In the genomic region with DNA sequence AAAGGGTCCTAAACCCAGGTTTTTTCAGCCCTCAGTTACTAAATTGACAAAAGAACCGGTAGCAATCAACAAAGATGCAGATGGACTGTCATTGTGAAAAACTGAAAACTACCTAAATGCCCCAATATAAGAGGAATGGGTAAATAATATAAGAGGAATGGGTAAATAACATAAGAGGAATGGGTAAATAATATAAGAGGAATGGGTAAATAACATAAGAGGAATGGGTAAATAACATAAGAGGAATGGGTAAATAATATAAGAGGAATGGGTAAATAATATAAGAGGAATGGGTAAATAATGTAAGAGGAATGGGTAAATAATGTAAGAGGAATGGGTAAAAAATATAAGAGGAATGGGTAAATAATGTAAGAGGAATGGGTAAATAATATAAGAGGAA, we compare ENCODE assay signal across 1 cellular context.
TF ChIP-seq lines count a peak whose summit lies in the region.

No MANE protein-coding gene starts in this region.

TF ChIP-seq in A549, 52 proteins besides CTCF, POLR2A, EP300 and RAD21:
- TF ChIP-seq ZFP36 (IDR thresholded peaks at IDR 0.05; ENCODE audit: borderline replicate concordance, partially characterized antibody) (peak; percentile 52), GATA3 (IDR thresholded peaks at IDR 0.05; ENCODE audit: borderline replicate concordance) (peak; percentile 33; the same call in 1 of the 2 replicates)
